8 cellular contexts compared by ENCODE assay signal in the genomic region with DNA sequence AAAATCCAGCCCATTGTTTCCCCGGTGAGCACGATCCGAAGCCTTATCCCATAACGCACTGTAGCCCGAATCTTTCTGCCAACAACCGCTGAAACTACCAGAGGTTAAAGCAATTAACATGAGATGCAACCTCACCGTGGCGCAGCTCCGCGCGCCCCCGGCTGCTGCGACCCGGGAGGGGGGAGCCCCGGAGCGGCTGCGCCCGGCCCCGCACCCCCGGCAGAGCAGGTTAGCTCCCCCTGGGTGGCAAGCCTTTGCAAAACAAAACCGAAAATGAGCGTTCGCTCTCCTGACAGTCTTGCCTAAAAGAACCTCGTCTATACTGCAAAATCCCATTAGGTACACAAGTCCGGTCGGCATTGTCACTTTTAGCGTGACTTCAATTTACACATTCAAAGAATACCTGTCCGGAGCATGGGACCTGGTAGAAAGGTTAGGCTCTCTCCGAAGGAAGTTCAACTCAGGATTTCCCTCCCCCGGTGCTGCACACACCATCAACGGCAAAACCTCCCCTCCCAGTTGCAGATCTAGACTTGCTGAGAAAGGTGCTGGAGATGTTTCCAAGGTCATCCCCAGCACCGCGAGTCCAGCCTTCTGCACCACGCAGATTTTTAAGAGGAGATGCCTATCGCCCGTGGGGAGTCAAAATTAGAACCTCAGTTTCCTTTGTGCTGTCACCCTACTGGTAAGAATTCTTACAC.
DNase-seq lines count a peak whose midpoint lies in the region; ATAC-seq and TF ChIP-seq lines count a peak whose summit lies in the region.

No MANE protein-coding gene starts in this region.

- H3K27me3 ChIP-seq in fibroblast of lung (ENCODE audit: control insufficient read depth, insufficient read depth, low read length): no peaks in the 10 kb centered on the region
- no peaks in the 10 kb centered on the region for H3K27me3 ChIP-seq in stomach

- TF ChIP-seq CTCF in fibroblast of lung (conservative IDR thresholded peaks at IDR 0.05 in 1 of 2, IDR thresholded peaks at IDR 0.05 in 1 of 2; ENCODE audit: low read depth in 1 of 2, low read length in 2 of 2): peak; percentile 16 to 25
- no peak for TF ChIP-seq CTCF in nephron (IDR thresholded peaks at IDR 0.05; ENCODE audit: unreplicated experiment in 3 of 3)
- TF ChIP-seq CTCF in stomach (IDR thresholded peaks at IDR 0.05): no peak

- H2AFZ ChIP-seq in fibroblast of lung (ENCODE audit: low read length): peak overlapping the region; percentile 95

- H3K4me1 ChIP-seq in fibroblast of lung (ENCODE audit: control insufficient read depth, extremely low read depth, insufficient read depth, low read length) (peaks cover 3% of the 10 kb centered on the region), stomach (peaks cover 0 to 16% (median 8%) of the 10 kb centered on the region in 4 donors)

- intact Hi-C loops in stomach (cut with DNase I; ENCODE audit: low total_unique reads): no loop called here

- DNase-seq in NCI-H1092 treated with DMSO at 0.1 percent for 48 hours (lab: John Stamatoyannopoulos, UW): peak; percentile 40
- no peak for DNase-seq in NCI-H1092 (lab: John Stamatoyannopoulos, UW)
- peak; percentile 25 for DNase-seq in NCI-H748 treated with DMSO at 0.1 percent for 48 hours (lab: John Stamatoyannopoulos, UW)
- peak; percentile 62 to 67 for DNase-seq in activated T-cell treated with anti-CD3 and anti-CD28 coated beads, Interleukin-2, amount 50 U/mL, for 48 hours
- peak; percentile 41 to 58 for DNase-seq in fibroblast of lung (ENCODE audit: low read depth in 2 of 2)
- peak; percentile 48 for DNase-seq in stomach

- H3K36me3 Mint-ChIP-seq in nephron (ENCODE audit: low read depth): no peaks in the 10 kb centered on the region

- TF ChIP-seq EP300 in stomach (IDR thresholded peaks at IDR 0.05): no peak

- peaks cover 70% of the 10 kb centered on the region for H3K27me3 Mint-ChIP-seq in nephron (ENCODE audit: low read depth)

- H3K4me3 Mint-ChIP-seq in nephron: peak overlapping the region; percentile 79 to 90 (median 85)

- ATAC-seq in HG02763 (IDR thresholded peaks at IDR 0.05; ENCODE audit: unreplicated experiment): peak; percentile 58

- H3K4me2 ChIP-seq in fibroblast of lung (ENCODE audit: extremely low read depth, insufficient read depth, low read length): peak overlapping the region; percentile 91

- H3K9ac ChIP-seq in fibroblast of lung (ENCODE audit: insufficient read depth, low read length): peak overlapping the region; percentile 9

- H4K20me1 ChIP-seq in fibroblast of lung (ENCODE audit: control insufficient read depth, extremely low read depth, insufficient read depth, low read length): no peaks in the 10 kb centered on the region

- WGBS in stomach, 5 donors: 0 to 1% (median 1%) methylated on average over 19 to 36 of the region's 36 CpGs

- no peaks in the 10 kb centered on the region for H3K36me3 ChIP-seq in fibroblast of lung (ENCODE audit: control insufficient read depth, insufficient read depth, low read length)
- H3K36me3 ChIP-seq in stomach: no peaks in the 10 kb centered on the region

- H3K9me3 ChIP-seq in fibroblast of lung (ENCODE audit: control insufficient read depth, insufficient read depth, low read depth, low read length): no peaks in the 10 kb centered on the region
- no peaks in the 10 kb centered on the region for H3K9me3 ChIP-seq in stomach

- no peak for TF ChIP-seq POLR2A in stomach (IDR thresholded peaks at IDR 0.05)

- peak overlapping the region; percentile 67 to 87 (median 81) for H3K4me3 ChIP-seq in fibroblast of lung (replicated peaks in 1 of 4; ENCODE audit: control extremely low read depth in 1 of 4, insufficient read depth in 1 of 4, low read depth in 3 of 4, low read length in 4 of 4)
- peak overlapping the region; percentile 67 to 89 (median 76) for H3K4me3 ChIP-seq in stomach

- no peaks in the 10 kb centered on the region for H3K9me3 Mint-ChIP-seq in nephron

- H3K27ac ChIP-seq in fibroblast of lung (ENCODE audit: insufficient read depth, low read length) (peak overlapping the region; percentile 52), stomach (peak overlapping the region in 4 of 5 donors; percentile 33 to 67 (median 51))

- peaks cover 9% of the 10 kb centered on the region for H3K4me1 Mint-ChIP-seq in nephron

- H3K79me2 ChIP-seq in fibroblast of lung (ENCODE audit: control insufficient read depth, insufficient read depth, low read length): no peaks in the 10 kb centered on the region

- H3K27ac Mint-ChIP-seq in nephron: no peak overlapping the region

Comparison
In these comparisons a context has a peak if more than half of its experiments do, and no peak if none do; other contexts are left out.
1. CTCF ChIP-seq: peak in fibroblast of lung (2 of 2); none in nephron (0 of 3) and stomach (0 of 7).